Comparison of ENCODE assay signal across 8 cellular contexts in the genomic region with DNA sequence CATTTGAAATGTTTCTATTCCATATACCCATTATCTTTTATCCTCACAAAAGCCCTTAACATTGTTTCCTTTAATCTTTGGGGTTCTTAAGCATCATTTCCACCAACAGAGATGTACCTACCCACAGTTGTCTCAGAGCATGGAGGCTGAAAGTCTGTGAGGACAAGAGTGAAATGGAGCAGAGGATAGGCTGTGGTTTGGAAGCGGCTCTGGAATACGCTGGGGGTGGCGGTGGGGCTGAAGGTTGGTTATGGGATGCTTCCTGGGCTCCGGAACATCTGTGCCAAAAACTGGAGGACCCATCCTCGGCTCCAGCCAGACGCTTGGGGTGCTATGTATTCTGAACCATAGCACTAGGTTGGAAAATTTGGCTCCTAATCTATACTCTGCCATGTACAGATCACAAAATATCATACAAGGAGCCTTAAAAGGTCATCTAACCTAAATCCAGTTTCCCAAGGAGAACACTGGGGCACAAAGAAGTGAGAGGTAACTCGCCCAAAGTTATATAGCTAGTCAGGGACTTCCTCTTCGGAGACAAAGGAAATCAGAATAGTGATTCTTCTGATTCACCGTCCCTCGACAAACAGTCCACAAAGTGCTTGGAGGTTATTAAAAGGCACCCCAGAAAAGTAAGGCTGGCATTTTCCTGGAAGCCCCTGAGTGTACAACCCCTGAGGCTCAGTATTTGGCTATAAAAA. TPM values are rescaled to one million over a fixed set of nuclear protein-coding genes. Genes with fewer than 3 reads are reported as not detected.
DNase-seq lines count a peak whose midpoint lies in the region; ATAC-seq, FAIRE-seq and TF ChIP-seq lines count a peak whose summit lies in the region.

No MANE protein-coding gene starts in this region.

- H3K23ac ChIP-seq in mesenchymal stem cell (ENCODE audit: low read length in 2 of 2) = no peak overlapping the region

- H3K4me3 ChIP-seq in K562 (peak overlapping the region; percentile 67), mesenchymal stem cell (ENCODE audit: insufficient read depth in 1 of 2, low read depth in 1 of 2, low read length in 2 of 2) (peak overlapping the region; percentile 52 to 100), urinary bladder (ENCODE audit: low read depth, low read length) (peak overlapping the region; percentile 52)

- no TSS peak for BruUV-seq in K562 (replicated peaks; lab: Mats Ljungman, UMichigan)

- 28% methylated on average over 9 of the region's 10 CpGs for WGBS in K562 (ENCODE audit: insufficient coverage, low coverage, missing lambda C conversion rate)
- WGBS in mesenchymal stem cell = 91% methylated on average over 10 of the region's 10 CpGs
- WGBS in urinary bladder = 61% methylated on average over 10 of the region's 10 CpGs

- DNase-seq in activated naive CD4-positive, alpha-beta T cell (lab: John Stamatoyannopoulos, UW) = no peak
- no peak for DNase-seq in K562 (ENCODE audit: extremely low read depth in 1 of 4, low spot score in 3 of 4)
- no peak for DNase-seq in mesenchymal stem cell
- no peak for DNase-seq in NCI-H2171 treated with DMSO at 0.1 percent for 48 hours (lab: John Stamatoyannopoulos, UW)
- DNase-seq in HUDEP-2 (lab: John Stamatoyannopoulos, UW; ENCODE audit: unreplicated experiment in 76 of 76) = no peak

- H3K27ac ChIP-seq in K562 (ENCODE audit: extremely low read depth, low read depth, low read length) (peak overlapping the region; percentile 95), mesenchymal stem cell (ENCODE audit: low read length, poor library complexity, severe bottlenecking) (peak overlapping the region; percentile 88), urinary bladder (ENCODE audit: low read depth) (peak overlapping the region; percentile 90)

- peaks cover 23% of the 10 kb centered on the region; the same call in 2 of the 3 replicates for H3K36me3 ChIP-seq in K562 (ENCODE audit: control insufficient read depth, insufficient read depth, low read length)
- peaks cover 6 to 8% of the 10 kb centered on the region in 2 experiments for H3K36me3 ChIP-seq in mesenchymal stem cell (ENCODE audit: control insufficient read depth in 1 of 2, insufficient read depth in 2 of 2, low read depth in 1 of 2, low read length in 2 of 2)
- no peaks in the 10 kb centered on the region for H3K36me3 ChIP-seq in urinary bladder (ENCODE audit: insufficient read depth)

- H3K27me3 ChIP-seq in K562 (ENCODE audit: control insufficient read depth in 2 of 2, insufficient read depth in 2 of 2, low read length in 2 of 2) = no peaks in the 10 kb centered on the region
- no peaks in the 10 kb centered on the region for H3K27me3 ChIP-seq in mesenchymal stem cell (ENCODE audit: control insufficient read depth in 1 of 2, insufficient read depth in 1 of 2, low read length in 2 of 2)

- H4K20me1 ChIP-seq in K562 (replicated peaks; ENCODE audit: control insufficient read depth, insufficient read depth, low read length) = no peaks in the 10 kb centered on the region

- TF ChIP-seq POLR2A in K562 (conservative IDR thresholded peaks at IDR 0.05) = no peak

- no peak overlapping the region for H2AK5ac ChIP-seq in mesenchymal stem cell (ENCODE audit: low read length, severe bottlenecking)

- H3K4me3 Mint-ChIP-seq in activated naive CD4-positive, alpha-beta T cell treated with anti-CD3 and anti-CD28 coated beads, Interleukin-2, amount 50 U/mL, for 24 hours = peak overlapping the region; percentile 91

- TF ChIP-seq RAD21 in K562 (CRISPR knock-in tag; conservative IDR thresholded peaks at IDR 0.05 in 1 of 2, IDR thresholded peaks at IDR 0.05 in 1 of 2) = no peak; a peak in 1 of 4 replicates

- ATAC-seq in K562 = no peak
- no peak for ATAC-seq in HG03432 (IDR thresholded peaks at IDR 0.05; ENCODE audit: unreplicated experiment)

- H2AFZ ChIP-seq in K562 (ENCODE audit: low read depth, low read length) = peak overlapping the region; percentile 77; the same call in 1 of the 2 replicates
- H2AFZ ChIP-seq in mesenchymal stem cell (ENCODE audit: low read depth, low read length) = no peak overlapping the region

- peaks cover 9% of the 10 kb centered on the region for H3K79me1 ChIP-seq in mesenchymal stem cell (replicated peaks; ENCODE audit: low read length, poor library complexity, severe bottlenecking)

- no peak overlapping the region for H4K91ac ChIP-seq in mesenchymal stem cell (ENCODE audit: low read length)

- no peak for TF ChIP-seq EP300 in K562 (IDR thresholded peaks at IDR 0.05; ENCODE audit: low read length)

- H2BK5ac ChIP-seq in mesenchymal stem cell (ENCODE audit: low read depth, low read length, poor library complexity, severe bottlenecking) = no peak overlapping the region

- H3K9ac ChIP-seq in K562 (ENCODE audit: insufficient read depth in 1 of 2, low read depth in 2 of 2, low read length in 2 of 2) (peak overlapping the region; percentile 90 to 93; a peak in 3 of 4 replicates), mesenchymal stem cell (ENCODE audit: low read length) (peak overlapping the region; percentile 98)

- peak overlapping the region; percentile 87 for H4K8ac ChIP-seq in mesenchymal stem cell (ENCODE audit: low read length)

- H2BK120ac ChIP-seq in mesenchymal stem cell (ENCODE audit: low read depth, low read length) = peak overlapping the region; percentile 21

- intact Hi-C loops in K562 (cut with micrococcal nuclease) = loop anchor here (1.0 to 5.0 kb wide), 4 partner anchors 13 to 178 kb away; a partner anchor contains a TSS

- H3K4me2 ChIP-seq in K562 (ENCODE audit: insufficient read depth, low read length) = peak overlapping the region; percentile 100
- H3K4me2 ChIP-seq in mesenchymal stem cell (ENCODE audit: low read length, poor library complexity, severe bottlenecking) = peak overlapping the region; percentile 69

- H3K9me1 ChIP-seq in K562 (ENCODE audit: control insufficient read depth, insufficient read depth, low read length) = no peaks in the 10 kb centered on the region

- peak overlapping the region; percentile 37 to 84 for H3K18ac ChIP-seq in mesenchymal stem cell (ENCODE audit: low read depth in 1 of 2, low read length in 2 of 2)

- H3K27ac Mint-ChIP-seq in activated naive CD4-positive, alpha-beta T cell treated with anti-CD3 and anti-CD28 coated beads, Interleukin-2, amount 50 U/mL, for 24 hours = peak overlapping the region; percentile 30

- 0 out of 6 replicates have a peak, but pooled peaks of 1 of the 3 experiments have one; percentile 4 for TF ChIP-seq CTCF in K562 (IDR thresholded peaks at IDR 0.05 in 2 of 3, conservative IDR thresholded peaks at IDR 0.05 in 1 of 3; ENCODE audit: insufficient read depth in 2 of 3, low read depth in 1 of 3, low read length in 3 of 3)

- H3K9me3 ChIP-seq in K562 (replicated peaks; ENCODE audit: control insufficient read depth, insufficient read depth, low read depth, low read length) (no peaks in the 10 kb centered on the region), mesenchymal stem cell (ENCODE audit: control insufficient read depth, low read length) (no peaks in the 10 kb centered on the region)

- peaks cover 16% of the 10 kb centered on the region for H3K79me2 ChIP-seq in K562 (ENCODE audit: control insufficient read depth, insufficient read depth, low read length)

- no peaks in the 10 kb centered on the region for H3K9me3 Mint-ChIP-seq in activated naive CD4-positive, alpha-beta T cell treated with anti-CD3 and anti-CD28 coated beads, Interleukin-2, amount 50 U/mL, for 24 hours

- H2BK15ac ChIP-seq in mesenchymal stem cell (ENCODE audit: low read depth, poor library complexity, severe bottlenecking) = peak overlapping the region; percentile 62

- H3K4me1 ChIP-seq in K562 (replicated peaks in 1 of 2; ENCODE audit: control insufficient read depth in 2 of 2, insufficient read depth in 2 of 2, low read length in 2 of 2) (peaks cover 18 to 26% of the 10 kb centered on the region in 2 experiments), mesenchymal stem cell (ENCODE audit: control insufficient read depth, insufficient read depth, low read depth, low read length) (peaks cover 12% of the 10 kb centered on the region), urinary bladder (ENCODE audit: insufficient read depth) (no peaks in the 10 kb centered on the region)

- FAIRE-seq in K562 (lab: Jason Lieb, UNC) = no peak

- peaks cover 34% of the 10 kb centered on the region for H3K4me1 Mint-ChIP-seq in activated naive CD4-positive, alpha-beta T cell treated with anti-CD3 and anti-CD28 coated beads, Interleukin-2, amount 50 U/mL, for 24 hours

- H3K4ac ChIP-seq in mesenchymal stem cell (ENCODE audit: low read depth in 1 of 2, low read length in 2 of 2) = peak overlapping the region; percentile 46 to 94

- peaks cover 2% of the 10 kb centered on the region for H3K36me3 Mint-ChIP-seq in activated naive CD4-positive, alpha-beta T cell treated with anti-CD3 and anti-CD28 coated beads, Interleukin-2, amount 50 U/mL, for 24 hours

- in situ Hi-C loops in K562 (cut with MboI) = no loop called here

- CTCF ChIA-PET in K562 (lab: Yijun Ruan, JAX; ENCODE audit: low intra/inter-chr PET ratio) = interaction anchor here (1.4 to 5.9 kb wide), 3 partner anchors 34 to 179 kb away, joined by 5 to 58 read pairs (median 57); no protein-coding TSS in a partner anchor

- peaks cover 4% of the 10 kb centered on the region for H3K27me3 Mint-ChIP-seq in activated naive CD4-positive, alpha-beta T cell treated with anti-CD3 and anti-CD28 coated beads, Interleukin-2, amount 50 U/mL, for 24 hours

- H2BK12ac ChIP-seq in mesenchymal stem cell (ENCODE audit: low read length in 2 of 2) = peak overlapping the region in 1 of 2 experiments; percentile 17

- H3K14ac ChIP-seq in mesenchymal stem cell (ENCODE audit: low read length in 2 of 2) = no peak overlapping the region

- POLR2A ChIA-PET in K562 (lab: Yijun Ruan, JAX) = interaction anchor here (0.6 to 2.2 kb wide), 5 partner anchors 8 to 49 kb away, joined by 3 to 14 read pairs (median 7); a partner anchor contains a TSS

RNA-seq across cellular contexts. Expression of a gene that starts 2.5 kb away (rescaled TPM):
- 49.7 and 58.2 TPM in 2 replicates for total RNA-seq in K562 (2011; cell fraction: chromatin; rRNA removed; ENCODE audit: low replicate concordance)
- total RNA-seq in K562 (2011; cell fraction: nucleolus; rRNA removed) = 37.2 and 38.4 TPM in 2 replicates
- total RNA-seq in K562 (2011; cell fraction: nucleoplasm; rRNA removed) = 66.3 and 102 TPM in 2 replicates
- total RNA-seq in K562 (2014; rRNA removed) (2.8 and 3.2 TPM in 2 replicates), K562 (2014; rRNA removed; fragmentation: Illumina TruSeq; extraction: Trizol) (7.1 and 8.4 TPM in 2 replicates), K562 (2015; rRNA removed; fragmentation: Illumina TruSeq; extraction: Trizol) (7.2 and 8.5 TPM in 2 replicates), K562 (2021) (7.3 and 7.6 TPM in 2 replicates), urinary bladder (8.6 TPM)
- polyA plus RNA-seq in K562 (2011; rRNA removed) (18.4 and 26.2 TPM in 2 replicates), K562 (2014; fragmentation: Illumina TruSeq; extraction: Trizol) (11.5 and 13.4 TPM in 2 replicates), K562 (2014; fragmentation: Nextera tagmentation; extraction: Ambion mirVana) (1 to 10 TPM; 3.4 to 3.9 TPM), K562 (2014; rRNA removed) (12.9 and 18.5 TPM in 2 replicates), urinary bladder (9.8 TPM)
- polyA plus RNA-seq in K562 (2011; cell fraction: cytosol; rRNA removed) = 8.7 and 19.6 TPM in 2 replicates
- polyA plus RNA-seq in K562 (2011; cell fraction: nucleus; rRNA removed) = 94.0 and 103 TPM in 2 replicates
- 11.7 and 31.6 TPM in 2 replicates for polyA plus RNA-seq in K562 (2012)
- 10.7 and 11.8 TPM in 2 replicates for polyA minus RNA-seq in K562 (2011; rRNA and poly(A)+ RNA removed)
- 2.5 and 4.6 TPM in 2 replicates for polyA minus RNA-seq in K562 (2011; cell fraction: cytosol; rRNA and poly(A)+ RNA removed)
- polyA minus RNA-seq in K562 (2011; cell fraction: nucleus; rRNA and poly(A)+ RNA removed) = 12.1 and 20.7 TPM in 2 replicates
- polyA plus RNA-seq in mesenchymal stem cell (2013, experiment 1 of 2) = 3.5 TPM
- 3.8 TPM for polyA plus RNA-seq in mesenchymal stem cell (2013, experiment 2 of 2)

RNA-seq across cellular contexts. Expression of a gene that starts 6.5 kb away (rescaled TPM):
- total RNA-seq in K562 (2011; cell fraction: chromatin; rRNA removed; ENCODE audit: low replicate concordance) = 36.5 and 38.0 TPM in 2 replicates
- 23.0 and 25.2 TPM in 2 replicates for total RNA-seq in K562 (2011; cell fraction: nucleolus; rRNA removed)
- 51.9 and 92.5 TPM in 2 replicates for total RNA-seq in K562 (2011; cell fraction: nucleoplasm; rRNA removed)
- 15.3 and 17.8 TPM in 2 replicates for total RNA-seq in K562 (2014; rRNA removed)
- total RNA-seq in K562 (2014; rRNA removed; fragmentation: Illumina TruSeq; extraction: Trizol) = 13.4 and 14.8 TPM in 2 replicates
- total RNA-seq in K562 (2015; rRNA removed; fragmentation: Illumina TruSeq; extraction: Trizol) = 12.2 and 12.8 TPM in 2 replicates
- total RNA-seq in K562 (2021) = 13.0 and 18.7 TPM in 2 replicates
- 21.0 TPM in 2 replicates for polyA plus RNA-seq in K562 (2011; rRNA removed)
- polyA plus RNA-seq in K562 (2011; cell fraction: cytosol; rRNA removed) = 11.9 and 21.1 TPM in 2 replicates
- 30.9 and 38.7 TPM in 2 replicates for polyA plus RNA-seq in K562 (2011; cell fraction: nucleus; rRNA removed)
- polyA plus RNA-seq in K562 (2012) = 17.8 and 30.3 TPM in 2 replicates
- polyA plus RNA-seq in K562 (2014; fragmentation: Illumina TruSeq; extraction: Trizol) = 14.7 and 17.2 TPM in 2 replicates
- polyA plus RNA-seq in K562 (2014; fragmentation: Nextera tagmentation; extraction: Ambion mirVana) = 1 to 10 TPM; 2.6 to 3.2 TPM
- 31.1 and 32.5 TPM in 2 replicates for polyA plus RNA-seq in K562 (2014; rRNA removed)
- polyA minus RNA-seq in K562 (2011; rRNA and poly(A)+ RNA removed) = 15.0 and 16.7 TPM in 2 replicates
- 4.6 and 6.2 TPM in 2 replicates for polyA minus RNA-seq in K562 (2011; cell fraction: cytosol; rRNA and poly(A)+ RNA removed)
- 12.1 and 17.8 TPM in 2 replicates for polyA minus RNA-seq in K562 (2011; cell fraction: nucleus; rRNA and poly(A)+ RNA removed)
- polyA plus RNA-seq in mesenchymal stem cell (2013, experiment 1 of 2) = 18.6 TPM
- 18.9 TPM for polyA plus RNA-seq in mesenchymal stem cell (2013, experiment 2 of 2)
- 19.2 TPM for total RNA-seq in urinary bladder
- polyA plus RNA-seq in urinary bladder = 118 TPM

RNA-seq across cellular contexts. Expression of a gene that starts 14.2 kb away (rescaled TPM):
- total RNA-seq in K562 (2011; cell fraction: chromatin; rRNA removed; ENCODE audit: low replicate concordance) = 17.6 and 26.7 TPM in 2 replicates
- 25.9 and 26.3 TPM in 2 replicates for total RNA-seq in K562 (2011; cell fraction: nucleolus; rRNA removed)
- total RNA-seq in K562 (2011; cell fraction: nucleoplasm; rRNA removed) = 21.2 and 22.2 TPM in 2 replicates
- total RNA-seq in K562 (2014; rRNA removed) = 14.4 and 15.1 TPM in 2 replicates
- 15.1 and 16.5 TPM in 2 replicates for total RNA-seq in K562 (2014; rRNA removed; fragmentation: Illumina TruSeq; extraction: Trizol)
- total RNA-seq in K562 (2015; rRNA removed; fragmentation: Illumina TruSeq; extraction: Trizol) = 17.8 and 18.2 TPM in 2 replicates
- 20.6 and 23.1 TPM in 2 replicates for total RNA-seq in K562 (2021)
- polyA plus RNA-seq in K562 (2011; rRNA removed) = 30.2 and 32.0 TPM in 2 replicates
- polyA plus RNA-seq in K562 (2011; cell fraction: cytosol; rRNA removed) = 37.2 and 43.0 TPM in 2 replicates
- polyA plus RNA-seq in K562 (2011; cell fraction: nucleus; rRNA removed) = 20.4 and 31.3 TPM in 2 replicates
- polyA plus RNA-seq in K562 (2012) = 15.7 and 20.4 TPM in 2 replicates
- 26.9 and 29.0 TPM in 2 replicates for polyA plus RNA-seq in K562 (2014; fragmentation: Illumina TruSeq; extraction: Trizol)
- polyA plus RNA-seq in K562 (2014; fragmentation: Nextera tagmentation; extraction: Ambion mirVana) = 1 to 10 TPM; 3.0 to 5.3 TPM
- 16.9 and 20.0 TPM in 2 replicates for polyA plus RNA-seq in K562 (2014; rRNA removed)
- 30.3 and 37.7 TPM in 2 replicates for polyA minus RNA-seq in K562 (2011; rRNA and poly(A)+ RNA removed)
- polyA minus RNA-seq in K562 (2011; cell fraction: cytosol; rRNA and poly(A)+ RNA removed) = 13.6 and 22.8 TPM in 2 replicates
- 8.5 and 15.3 TPM in 2 replicates for polyA minus RNA-seq in K562 (2011; cell fraction: nucleus; rRNA and poly(A)+ RNA removed)
- 17.4 TPM for polyA plus RNA-seq in mesenchymal stem cell (2013, experiment 1 of 2)
- polyA plus RNA-seq in mesenchymal stem cell (2013, experiment 2 of 2) = 17.7 TPM
- 7.9 TPM for total RNA-seq in urinary bladder
- polyA plus RNA-seq in urinary bladder = 12.4 TPM

RNA-seq across cellular contexts. Expression of a gene that starts 21.1 kb away (rescaled TPM):
- 516 and 682 TPM in 2 replicates for total RNA-seq in K562 (2011; cell fraction: chromatin; rRNA removed; ENCODE audit: low replicate concordance)
- 349 and 369 TPM in 2 replicates for total RNA-seq in K562 (2011; cell fraction: nucleolus; rRNA removed)
- 339 and 341 TPM in 2 replicates for total RNA-seq in K562 (2011; cell fraction: nucleoplasm; rRNA removed)
- total RNA-seq in K562 (2014; rRNA removed) = 84.5 and 139 TPM in 2 replicates
- 81.6 and 93.2 TPM in 2 replicates for total RNA-seq in K562 (2014; rRNA removed; fragmentation: Illumina TruSeq; extraction: Trizol)
- total RNA-seq in K562 (2015; rRNA removed; fragmentation: Illumina TruSeq; extraction: Trizol) = 175 and 178 TPM in 2 replicates
- total RNA-seq in K562 (2021) = 192 and 215 TPM in 2 replicates
- polyA plus RNA-seq in K562 (2011; rRNA removed) = 388 and 435 TPM in 2 replicates
- 216 and 274 TPM in 2 replicates for polyA plus RNA-seq in K562 (2011; cell fraction: cytosol; rRNA removed)
- 975 and 1,426 TPM in 2 replicates for polyA plus RNA-seq in K562 (2011; cell fraction: nucleus; rRNA removed)
- 169 and 185 TPM in 2 replicates for polyA plus RNA-seq in K562 (2012)
- polyA plus RNA-seq in K562 (2014; fragmentation: Illumina TruSeq; extraction: Trizol) = 226 and 292 TPM in 2 replicates
- polyA plus RNA-seq in K562 (2014; fragmentation: Nextera tagmentation; extraction: Ambion mirVana) = 10 to 100 TPM; 32.6 to 34.4 TPM
- 194 and 243 TPM in 2 replicates for polyA plus RNA-seq in K562 (2014; rRNA removed)
- 142 and 145 TPM in 2 replicates for polyA minus RNA-seq in K562 (2011; rRNA and poly(A)+ RNA removed)
- polyA minus RNA-seq in K562 (2011; cell fraction: cytosol; rRNA and poly(A)+ RNA removed) = 47.2 and 52.1 TPM in 2 replicates
- 62.1 and 99.2 TPM in 2 replicates for polyA minus RNA-seq in K562 (2011; cell fraction: nucleus; rRNA and poly(A)+ RNA removed)
- 111 TPM for polyA plus RNA-seq in mesenchymal stem cell (2013, experiment 1 of 2)
- polyA plus RNA-seq in mesenchymal stem cell (2013, experiment 2 of 2) = 101 TPM
- 52.0 TPM for total RNA-seq in urinary bladder
- 84.0 TPM for polyA plus RNA-seq in urinary bladder

RNA-seq across cellular contexts. Expression of a gene that starts 52.6 kb away (rescaled TPM):
- total RNA-seq in K562 (2011; cell fraction: chromatin; rRNA removed; ENCODE audit: low replicate concordance) = 0.48 and 1.3 TPM in 2 replicates
- 0.50 and 1.1 TPM in 2 replicates for total RNA-seq in K562 (2011; cell fraction: nucleolus; rRNA removed)
- total RNA-seq in K562 (2011; cell fraction: nucleoplasm; rRNA removed) = 0.37 and 0.53 TPM in 2 replicates
- 0.09 and 0.12 TPM in 2 replicates for total RNA-seq in K562 (2014; rRNA removed)
- total RNA-seq in K562 (2014; rRNA removed; fragmentation: Illumina TruSeq; extraction: Trizol) = not detected in 2 replicates
- not detected in 2 replicates for total RNA-seq in K562 (2015; rRNA removed; fragmentation: Illumina TruSeq; extraction: Trizol)
- 0.18 TPM in 1 of 2 replicates, not detected in the other for total RNA-seq in K562 (2021)
- polyA plus RNA-seq in K562 (2011; rRNA removed) = 0.19 TPM in 1 of 2 replicates, not detected in the other
- polyA plus RNA-seq in K562 (2011; cell fraction: cytosol; rRNA removed) = 0.24 TPM in 1 of 2 replicates, not detected in the other
- polyA plus RNA-seq in K562 (2011; cell fraction: nucleus; rRNA removed) = 0.72 and 1.4 TPM in 2 replicates
- 0.14 and 0.36 TPM in 2 replicates for polyA plus RNA-seq in K562 (2012)
- polyA plus RNA-seq in K562 (2014; fragmentation: Illumina TruSeq; extraction: Trizol) = 0.06 and 0.07 TPM in 2 replicates
- polyA plus RNA-seq in K562 (2014; fragmentation: Nextera tagmentation; extraction: Ambion mirVana) = not detected
- polyA plus RNA-seq in K562 (2014; rRNA removed) = 0.04 TPM in 1 of 2 replicates, not detected in the other
- not detected in 2 replicates for polyA minus RNA-seq in K562 (2011; rRNA and poly(A)+ RNA removed)
- not detected in 2 replicates for polyA minus RNA-seq in K562 (2011; cell fraction: cytosol; rRNA and poly(A)+ RNA removed)
- not detected in 2 replicates for polyA minus RNA-seq in K562 (2011; cell fraction: nucleus; rRNA and poly(A)+ RNA removed)
- 36.3 TPM for polyA plus RNA-seq in mesenchymal stem cell (2013, experiment 1 of 2)
- 34.3 TPM for polyA plus RNA-seq in mesenchymal stem cell (2013, experiment 2 of 2)
- 30.5 TPM for total RNA-seq in urinary bladder
- polyA plus RNA-seq in urinary bladder = 40.8 TPM
